ENCODE assay signal across 8 cellular contexts in the genomic region with DNA sequence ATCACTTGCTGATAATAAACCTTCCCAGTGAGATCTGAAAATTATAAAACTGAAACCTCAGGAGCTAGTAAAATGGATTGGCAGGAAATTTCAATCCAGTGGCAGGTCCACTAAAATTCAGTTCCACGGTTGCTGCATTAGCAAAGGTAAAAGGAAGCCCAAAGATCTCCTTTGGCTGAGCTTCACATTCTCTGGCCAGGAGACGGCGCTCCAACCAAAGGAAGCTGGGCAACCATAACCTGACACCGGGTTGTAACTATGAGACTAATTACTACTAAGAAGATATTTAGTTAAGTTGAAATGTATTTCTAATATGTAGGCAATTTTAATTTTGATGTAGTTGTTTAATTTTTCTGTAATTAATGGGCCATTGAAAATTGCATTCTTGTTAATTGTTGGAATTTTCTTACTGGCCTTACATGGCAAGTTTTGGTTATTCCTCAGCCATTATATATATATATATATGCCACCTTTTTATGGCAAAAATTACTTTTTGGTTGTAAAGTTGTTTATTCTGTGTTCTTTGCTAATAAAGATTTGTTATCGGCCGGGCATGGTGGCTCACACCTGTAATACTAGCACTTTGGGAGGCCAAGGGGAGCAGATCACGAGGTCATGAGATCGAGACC. TPM values are rescaled to one million over a fixed set of nuclear protein-coding genes. Genes with fewer than 3 reads are reported as not detected.
DNase-seq lines count a peak whose midpoint lies in the region; ATAC-seq, FAIRE-seq and TF ChIP-seq lines count a peak whose summit lies in the region.

No MANE protein-coding gene starts in this region.

- no peak overlapping the region for H2AFZ ChIP-seq in PC-3 (ENCODE audit: low read length)

- H3K4me3 ChIP-seq in BJ (ENCODE audit: low read depth, low read length) (no peak overlapping the region), PC-3 (ENCODE audit: low read length) (no peak overlapping the region)

- H3K27ac ChIP-seq in PC-3 (ENCODE audit: low read length), result no peak overlapping the region

- H3K9me2 ChIP-seq in PC-3 (replicated peaks; ENCODE audit: low read length), result no peaks in the 10 kb centered on the region

- peaks cover 6% of the 10 kb centered on the region for H3K4me1 ChIP-seq in PC-3 (ENCODE audit: insufficient read depth, low read length)

- intact Hi-C loops in PC-3 (cut with micrococcal nuclease), result loop anchor here (1.0 to 5.0 kb wide), 2 partner anchors 76 to 255 kb away; no protein-coding TSS in a partner anchor

- no peak overlapping the region for H3K27ac Mint-ChIP-seq in WTC11

- H3K36me3 ChIP-seq in BJ (ENCODE audit: control insufficient read depth, insufficient read depth, low read length), result no peaks in the 10 kb centered on the region
- no peaks in the 10 kb centered on the region for H3K36me3 ChIP-seq in PC-3 (ENCODE audit: low read depth, low read length)

- H3K27me3 ChIP-seq in BJ (ENCODE audit: control insufficient read depth, insufficient read depth, low read length) (no peaks in the 10 kb centered on the region; the same call in 1 of the 2 replicates), PC-3 (ENCODE audit: low read length) (peaks cover 22% of the 10 kb centered on the region)

- no peaks in the 10 kb centered on the region for H3K9me3 ChIP-seq in PC-3 (ENCODE audit: low read length)

- H3K9ac ChIP-seq in PC-3 (ENCODE audit: low read length), result no peak overlapping the region

- FAIRE-seq in GM12892 (lab: Jason Lieb, UNC), result no peak

- H3K36me3 Mint-ChIP-seq in WTC11, result no peaks in the 10 kb centered on the region

- no peaks in the 10 kb centered on the region for H3K79me2 ChIP-seq in PC-3 (ENCODE audit: low read length)

- TF ChIP-seq CTCF in BJ (IDR thresholded peaks at IDR 0.05; ENCODE audit: insufficient read depth, low read depth, low read length) (peak; percentile 71), GM20000 (IDR thresholded peaks at IDR 0.05; ENCODE audit: extremely low read depth, missing control alignments) (peak; percentile 86), PC-3 (conservative IDR thresholded peaks at IDR 0.05; ENCODE audit: low read depth, low read length) (peak; percentile 90), WTC11 (IDR thresholded peaks at IDR 0.05) (no peak)

- no peaks in the 10 kb centered on the region for H3F3A ChIP-seq in PC-3 (ENCODE audit: low read length, unreplicated experiment)

- no peak for TF ChIP-seq POLR2A in GM12892 (IDR thresholded peaks at IDR 0.05; ENCODE audit: low read depth, low read length)

- ATAC-seq in PC-3, result peak; percentile 86
- ATAC-seq in WTC11, result no peak

- H3K27me3 Mint-ChIP-seq in WTC11 (ENCODE audit: low read depth), result peaks cover under 1% of the 10 kb centered on the region; the same call in 1 of the 2 replicates

- CTCF ChIA-PET in BJ (lab: Yijun Ruan, JAX) (interaction anchor here (0.6 to 10.4 kb wide), 9 partner anchors 11 to 637 kb away, joined by 3 to 116 read pairs (median 4); partner anchors contain the start of gene KANSL2), PC-3 (lab: Charles Lee) (interaction anchor here (4.8 kb wide), 1 partner anchor 76 kb away, joined by 60 read pairs; no protein-coding TSS in a partner anchor), WTC11 (lab: Charles Lee) (interaction anchor here (0.6 to 2.8 kb wide), 3 partner anchors 76 to 256 kb away, joined by 3 to 22 read pairs (median 3); no protein-coding TSS in a partner anchor)

- H3K4me3 Mint-ChIP-seq in WTC11, result no peak overlapping the region

- POLR2A ChIA-PET in BJ (lab: Charles Lee) (no interaction called here), PC-3 (lab: Charles Lee; ENCODE audit: unreplicated experiment) (no interaction called here), WTC11 (lab: Charles Lee) (no interaction called here)

- DNase-seq in BJ (ENCODE audit: low read depth) (no peak), GM20000 (ENCODE audit: low spot score) (peak; percentile 42), PC-3 (peak; percentile 63), left kidney (ENCODE audit: low read depth, low spot score) (peak; percentile 62), WTC11 (ENCODE audit: low spot score) (no peak), GM12892 (ENCODE audit: insufficient read length) (no peak)
- DNase-seq in activated naive CD8-positive, alpha-beta T cell treated with anti-CD3 and anti-CD28 coated beads, Interleukin-2, amount 50 U/mL, for 16 hours (ENCODE audit: low read depth, low spot score), result peak; percentile 7
- peak; percentile 13 for DNase-seq in stimulated activated naive CD4-positive, alpha-beta T cell treated with Interleukin-2 at 50 U/mL for 16 hours (lab: John Stamatoyannopoulos, UW)

- no peaks in the 10 kb centered on the region for H3K9me3 Mint-ChIP-seq in WTC11

- H4K20me1 ChIP-seq in PC-3 (ENCODE audit: low read length), result no peaks in the 10 kb centered on the region

- no peaks in the 10 kb centered on the region for H3K4me1 Mint-ChIP-seq in WTC11

- no peak overlapping the region for H3K4me2 ChIP-seq in PC-3 (ENCODE audit: low read length)

- no TSS peak for BruUV-seq in PC-3 (replicated peaks; lab: Mats Ljungman, UMichigan)

TF ChIP-seq in WTC11, 78 proteins besides CTCF, POLR2A, EP300 and RAD21 (continues in another document):
- TF ChIP-seq, protein P1, sequence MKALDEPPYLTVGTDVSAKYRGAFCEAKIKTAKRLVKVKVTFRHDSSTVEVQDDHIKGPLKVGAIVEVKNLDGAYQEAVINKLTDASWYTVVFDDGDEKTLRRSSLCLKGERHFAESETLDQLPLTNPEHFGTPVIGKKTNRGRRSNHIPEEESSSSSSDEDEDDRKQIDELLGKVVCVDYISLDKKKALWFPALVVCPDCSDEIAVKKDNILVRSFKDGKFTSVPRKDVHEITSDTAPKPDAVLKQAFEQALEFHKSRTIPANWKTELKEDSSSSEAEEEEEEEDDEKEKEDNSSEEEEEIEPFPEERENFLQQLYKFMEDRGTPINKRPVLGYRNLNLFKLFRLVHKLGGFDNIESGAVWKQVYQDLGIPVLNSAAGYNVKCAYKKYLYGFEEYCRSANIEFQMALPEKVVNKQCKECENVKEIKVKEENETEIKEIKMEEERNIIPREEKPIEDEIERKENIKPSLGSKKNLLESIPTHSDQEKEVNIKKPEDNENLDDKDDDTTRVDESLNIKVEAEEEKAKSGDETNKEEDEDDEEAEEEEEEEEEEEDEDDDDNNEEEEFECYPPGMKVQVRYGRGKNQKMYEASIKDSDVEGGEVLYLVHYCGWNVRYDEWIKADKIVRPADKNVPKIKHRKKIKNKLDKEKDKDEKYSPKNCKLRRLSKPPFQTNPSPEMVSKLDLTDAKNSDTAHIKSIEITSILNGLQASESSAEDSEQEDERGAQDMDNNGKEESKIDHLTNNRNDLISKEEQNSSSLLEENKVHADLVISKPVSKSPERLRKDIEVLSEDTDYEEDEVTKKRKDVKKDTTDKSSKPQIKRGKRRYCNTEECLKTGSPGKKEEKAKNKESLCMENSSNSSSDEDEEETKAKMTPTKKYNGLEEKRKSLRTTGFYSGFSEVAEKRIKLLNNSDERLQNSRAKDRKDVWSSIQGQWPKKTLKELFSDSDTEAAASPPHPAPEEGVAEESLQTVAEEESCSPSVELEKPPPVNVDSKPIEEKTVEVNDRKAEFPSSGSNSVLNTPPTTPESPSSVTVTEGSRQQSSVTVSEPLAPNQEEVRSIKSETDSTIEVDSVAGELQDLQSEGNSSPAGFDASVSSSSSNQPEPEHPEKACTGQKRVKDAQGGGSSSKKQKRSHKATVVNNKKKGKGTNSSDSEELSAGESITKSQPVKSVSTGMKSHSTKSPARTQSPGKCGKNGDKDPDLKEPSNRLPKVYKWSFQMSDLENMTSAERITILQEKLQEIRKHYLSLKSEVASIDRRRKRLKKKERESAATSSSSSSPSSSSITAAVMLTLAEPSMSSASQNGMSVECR (CRISPR knock-in tag; IDR thresholded peaks at IDR 0.05; ENCODE audit: borderline replicate concordance), result no peak
- TF ChIP-seq TCF7 (CRISPR knock-in tag; IDR thresholded peaks at IDR 0.05; ENCODE audit: low read depth) (no peak), CBFB (CRISPR knock-in tag; IDR thresholded peaks at IDR 0.05; ENCODE audit: low read depth) (no peak), ZNF396 (CRISPR knock-in tag; IDR thresholded peaks at IDR 0.05; ENCODE audit: borderline replicate concordance) (no peak), MAX (CRISPR knock-in tag; IDR thresholded peaks at IDR 0.05) (no peak)

RNA-seq across cellular contexts. Expression of gene OR8S1, which starts 17.0 kb away (rescaled TPM):
- polyA plus RNA-seq in BJ (2011; rRNA removed), result not detected in 2 replicates
- not detected in 2 replicates for polyA minus RNA-seq in BJ (2011; rRNA and poly(A)+ RNA removed)
- total RNA-seq in PC-3 (2014; rRNA removed), result not detected in 2 replicates
- not detected in 3 replicates for total RNA-seq in WTC11 (2021)
- polyA plus RNA-seq in GM12892 (2012; ENCODE audit: missing spikeins), result not detected

RNA-seq across cellular contexts. Expression of gene LALBA, which starts 27.4 kb away (rescaled TPM):
- polyA plus RNA-seq in BJ (2011; rRNA removed), result not detected in 2 replicates
- not detected in 2 replicates for polyA minus RNA-seq in BJ (2011; rRNA and poly(A)+ RNA removed)
- total RNA-seq in PC-3 (2014; rRNA removed) (not detected in 2 replicates), WTC11 (2021) (not detected in 3 replicates)
- polyA plus RNA-seq in GM12892 (2012; ENCODE audit: missing spikeins), result not detected

Comparison
In these comparisons a context has a peak if more than half of its experiments do, and no peak if none do; other contexts are left out.
1. DNase-seq: peak in GM20000 (single experiment), PC-3 (single experiment), activated naive CD8-positive, alpha-beta T cell treated with anti-CD3 and anti-CD28 coated beads, Interleukin-2, amount 50 U/mL, for 16 hours (single experiment), left kidney (single experiment) and stimulated activated naive CD4-positive, alpha-beta T cell treated with Interleukin-2 at 50 U/mL for 16 hours (single experiment); none in BJ (single experiment), WTC11 (single experiment) and GM12892 (single experiment).